Comparison of ENCODE assay signal across 1 cellular context in genomic region chr10:97292097-97292861, GRCh38.
TF ChIP-seq lines count a peak whose summit lies in the region.

TSS of gene ARHGAP19 (minus strand) at chr10:97292637. CDS start at chr10:97292627, 10 bp downstream.

TF ChIP-seq in WTC11, 78 proteins besides CTCF, POLR2A, EP300 and RAD21 (continued from another document and continues in another):
- TF ChIP-seq MYBL2 (CRISPR knock-in tag; IDR thresholded peaks at IDR 0.05), result peak; percentile 96; the same call in 1 of the 2 replicates
- no peak for TF ChIP-seq ATF6 (CRISPR knock-in tag; IDR thresholded peaks at IDR 0.05)
- no peak for TF ChIP-seq RELA (CRISPR knock-in tag; IDR thresholded peaks at IDR 0.05; ENCODE audit: borderline replicate concordance)
- peak; percentile 69; the same call in 1 of the 2 replicates for TF ChIP-seq TEAD1 (CRISPR knock-in tag; IDR thresholded peaks at IDR 0.05)
- no peak for TF ChIP-seq ESRRA (CRISPR knock-in tag; IDR thresholded peaks at IDR 0.05; ENCODE audit: borderline replicate concordance)
- no peak for TF ChIP-seq ATF3 (CRISPR knock-in tag; conservative IDR thresholded peaks at IDR 0.05)
- TF ChIP-seq ERG (CRISPR knock-in tag; IDR thresholded peaks at IDR 0.05), result no peak
- no peak for TF ChIP-seq ELF4 (CRISPR knock-in tag; IDR thresholded peaks at IDR 0.05; ENCODE audit: low read depth)
- TF ChIP-seq HMGXB4 (CRISPR knock-in tag; IDR thresholded peaks at IDR 0.05), result no peak; the same call in 1 of the 2 replicates
- TF ChIP-seq AR (CRISPR knock-in tag; IDR thresholded peaks at IDR 0.05), result no peak
- TF ChIP-seq CDX4 (CRISPR knock-in tag; IDR thresholded peaks at IDR 0.05; ENCODE audit: borderline replicate concordance), result no peak
- TF ChIP-seq NFYB (CRISPR knock-in tag; conservative IDR thresholded peaks at IDR 0.05; ENCODE audit: low read depth), result peak; percentile 98
- TF ChIP-seq SOX15 (CRISPR knock-in tag; IDR thresholded peaks at IDR 0.05), result no peak
- TF ChIP-seq JUN (CRISPR knock-in tag; IDR thresholded peaks at IDR 0.05), result no peak
- no peak for TF ChIP-seq SMAD4 (CRISPR knock-in tag; IDR thresholded peaks at IDR 0.05)
- no peak for TF ChIP-seq IRF1 (CRISPR knock-in tag; IDR thresholded peaks at IDR 0.05)
- TF ChIP-seq ETV6 (CRISPR knock-in tag; IDR thresholded peaks at IDR 0.05), result no peak; the same call in 1 of the 2 replicates
- TF ChIP-seq HMGA2 (CRISPR knock-in tag; IDR thresholded peaks at IDR 0.05), result no peak
- TF ChIP-seq NR3C1 (CRISPR knock-in tag; conservative IDR thresholded peaks at IDR 0.05; ENCODE audit: low read depth), result 0 out of 2 replicates have a peak, but pooled peaks have one; percentile 21
- no peak for TF ChIP-seq CREB1 (CRISPR knock-in tag; IDR thresholded peaks at IDR 0.05)
- TF ChIP-seq FOXJ3 (CRISPR knock-in tag; IDR thresholded peaks at IDR 0.05; ENCODE audit: borderline replicate concordance), result no peak
- peak; percentile 73 for TF ChIP-seq SP1 (CRISPR knock-in tag; conservative IDR thresholded peaks at IDR 0.05)
- no peak for TF ChIP-seq STAT6 (CRISPR knock-in tag; conservative IDR thresholded peaks at IDR 0.05; ENCODE audit: low read depth)
- TF ChIP-seq KAT7 (CRISPR knock-in tag; IDR thresholded peaks at IDR 0.05; ENCODE audit: borderline replicate concordance), result peak; percentile 78; the same call in 1 of the 2 replicates
- no peak for TF ChIP-seq ZNF425 (CRISPR knock-in tag; conservative IDR thresholded peaks at IDR 0.05)
- peak; percentile 82 for TF ChIP-seq ZNF423 (CRISPR knock-in tag; IDR thresholded peaks at IDR 0.05)
- no peak for TF ChIP-seq MLX (CRISPR knock-in tag; IDR thresholded peaks at IDR 0.05)
- 0 out of 2 replicates have a peak, but pooled peaks have one; percentile 32 for TF ChIP-seq MAX (CRISPR knock-in tag; IDR thresholded peaks at IDR 0.05)
- no peak for TF ChIP-seq PRRX2 (CRISPR knock-in tag; IDR thresholded peaks at IDR 0.05)
- TF ChIP-seq NR2C2 (CRISPR knock-in tag; IDR thresholded peaks at IDR 0.05), result no peak
- TF ChIP-seq AFF4 (CRISPR knock-in tag; IDR thresholded peaks at IDR 0.05; ENCODE audit: borderline replicate concordance), result peak; percentile 37; the same call in 1 of the 2 replicates
